9 cellular contexts compared by ENCODE assay signal in genomic region chr5:89313804-89314588, GRCh38.
DNase-seq lines count a peak whose midpoint lies in the region; ATAC-seq and TF ChIP-seq lines count a peak whose summit lies in the region.
"Had no signal": no experiment of that assay in that cellular context is flagged by ENCODE, and none has a peak within 500 bp of the region (broad histone marks: within the 10 kb centered on the region; RNA-seq: fewer than 3 reads in every experiment).

No MANE protein-coding gene starts in this region.

- H2AFZ ChIP-seq in Karpas-422 (ENCODE audit: low read length), result no peak overlapping the region

- peaks cover 31% of the 10 kb centered on the region for H3K4me1 ChIP-seq in cardiac muscle cell (ENCODE audit: low read depth)
- no peaks in the 10 kb centered on the region for H3K4me1 ChIP-seq in Karpas-422 (ENCODE audit: low read length)
- no peaks in the 10 kb centered on the region for H3K4me1 ChIP-seq in CD4-positive, alpha-beta memory T cell (ENCODE audit: insufficient read depth, low read length)

- no peaks in the 10 kb centered on the region for H3K27me3 Mint-ChIP-seq in CD4-positive, alpha-beta memory T cell

- H3K36me3 Mint-ChIP-seq in CD4-positive, alpha-beta memory T cell, result no peaks in the 10 kb centered on the region

- DNase-seq in cardiac muscle cell (ENCODE audit: low read depth in 1 of 2, low spot score in 1 of 2) (peak; percentile 60 to 62), left ventricle myocardium superior (no peak), NCI-H2029 (lab: John Stamatoyannopoulos, UW) (peak; percentile 44), brain microvascular endothelial cell (peak; percentile 93), pulmonary artery endothelial cell (ENCODE audit: low read depth, low spot score) (peak; percentile 15), Karpas-422 (no peak)
- no peak for DNase-seq in CD4-positive, alpha-beta memory T cell
- DNase-seq: heart right ventricle had no signal

- H3K4me1 Mint-ChIP-seq in CD4-positive, alpha-beta memory T cell, result no peaks in the 10 kb centered on the region

- H3K27ac ChIP-seq in cardiac muscle cell (peak overlapping the region; percentile 80), brain microvascular endothelial cell (peak overlapping the region; percentile 68), Karpas-422 (ENCODE audit: low read length) (no peak overlapping the region)
- no peak overlapping the region for H3K27ac ChIP-seq in CD4-positive, alpha-beta memory T cell (ENCODE audit: low read depth, low read length)
- H3K27ac ChIP-seq: heart right ventricle had no signal

- H3K4me3 Mint-ChIP-seq in CD4-positive, alpha-beta memory T cell, result no peak overlapping the region

- H3K9me3 Mint-ChIP-seq in CD4-positive, alpha-beta memory T cell, result peaks cover 0 to 8% (median 4%) of the 10 kb centered on the region in 8 donors

- H3K4me3 ChIP-seq in cardiac muscle cell (no peak overlapping the region), brain microvascular endothelial cell (ENCODE audit: low read depth, low read length) (no peak overlapping the region), Karpas-422 (ENCODE audit: low read length) (no peak overlapping the region)
- no peak overlapping the region for H3K4me3 ChIP-seq in CD4-positive, alpha-beta memory T cell (ENCODE audit: low read length in 2 of 2)
- H3K4me3 ChIP-seq: heart right ventricle had no signal

- ATAC-seq in left ventricle myocardium superior (no peak), HG02588 (IDR thresholded peaks at IDR 0.05; ENCODE audit: unreplicated experiment) (peak; percentile 96)

- H3K9me3 ChIP-seq in cardiac muscle cell (ENCODE audit: low read depth), result no peaks in the 10 kb centered on the region
- no peaks in the 10 kb centered on the region for H3K9me3 ChIP-seq in Karpas-422 (ENCODE audit: low read length)
- H3K9me3 ChIP-seq in CD4-positive, alpha-beta memory T cell (ENCODE audit: control insufficient read depth in 1 of 2, low read length in 2 of 2), result no peaks in the 10 kb centered on the region
- H3K9me3 ChIP-seq: heart right ventricle had no signal

- H3K27me3 ChIP-seq in cardiac muscle cell (no peaks in the 10 kb centered on the region), brain microvascular endothelial cell (replicated peaks) (no peaks in the 10 kb centered on the region), Karpas-422 (ENCODE audit: low read length) (no peaks in the 10 kb centered on the region)
- H3K27me3 ChIP-seq in CD4-positive, alpha-beta memory T cell (ENCODE audit: insufficient read depth, low read length), result no peaks in the 10 kb centered on the region
- H3K27me3 ChIP-seq: heart right ventricle had no signal

- in situ Hi-C loops in brain microvascular endothelial cell (cut with HindIII; ENCODE audit: low pct_ligation_motif_present, low sequenced_read_pairs), result no loop called here

- no peak overlapping the region for H3K4me2 ChIP-seq in Karpas-422 (ENCODE audit: low read depth, low read length, poor library complexity, severe bottlenecking)

- no peaks in the 10 kb centered on the region for H4K20me1 ChIP-seq in Karpas-422 (ENCODE audit: insufficient read depth, low read depth, low read length)

- H3K27ac Mint-ChIP-seq in CD4-positive, alpha-beta memory T cell, result no peak overlapping the region

- no peaks in the 10 kb centered on the region for H3K9me2 ChIP-seq in Karpas-422 (replicated peaks; ENCODE audit: insufficient read depth, low read length)

- H3K9ac ChIP-seq in Karpas-422 (ENCODE audit: low read length), result no peak overlapping the region

- CTCF ChIA-PET in CD4-positive, alpha-beta memory T cell (lab: Charles Lee; ENCODE audit: partially characterized antibody), result no interaction called here

- no peaks in the 10 kb centered on the region for H3K36me3 ChIP-seq in cardiac muscle cell
- H3K36me3 ChIP-seq in brain microvascular endothelial cell (replicated peaks), result no peaks in the 10 kb centered on the region
- no peaks in the 10 kb centered on the region for H3K36me3 ChIP-seq in Karpas-422 (ENCODE audit: insufficient read depth, low read length)
- H3K36me3 ChIP-seq in CD4-positive, alpha-beta memory T cell (ENCODE audit: insufficient read depth, low read length), result no peaks in the 10 kb centered on the region
- H3K36me3 ChIP-seq: heart right ventricle had no signal

- no peaks in the 10 kb centered on the region for H3K79me2 ChIP-seq in Karpas-422 (ENCODE audit: low read length)

- TF ChIP-seq CTCF in cardiac muscle cell (IDR thresholded peaks at IDR 0.05; ENCODE audit: low read depth, low read length), result no peak
- no peak for TF ChIP-seq CTCF in brain microvascular endothelial cell (IDR thresholded peaks at IDR 0.05; ENCODE audit: low read depth, low read length, missing control alignments)

- intact Hi-C loops in left ventricle myocardium superior (cut with micrococcal nuclease), result no loop called here
- intact Hi-C loops in CD4-positive, alpha-beta memory T cell (cut with micrococcal nuclease), result no loop called here

- POLR2A ChIA-PET in CD4-positive, alpha-beta memory T cell (lab: Charles Lee; ENCODE audit: partially characterized antibody), result no interaction called here

Comparison
In these comparisons a context has a peak if more than half of its experiments do, and no peak if none do; other contexts are left out.
1. DNase-seq: peak in cardiac muscle cell (2 of 2), NCI-H2029 (single experiment), brain microvascular endothelial cell (single experiment) and pulmonary artery endothelial cell (single experiment); none in left ventricle myocardium superior (single experiment), Karpas-422 (single experiment) and CD4-positive, alpha-beta memory T cell (0 of 5).
2. H3K27ac ChIP-seq: peak in cardiac muscle cell (single experiment) and brain microvascular endothelial cell (single experiment); none in Karpas-422 (single experiment) and CD4-positive, alpha-beta memory T cell (single experiment).